Comparison of ENCODE assay signal across 30 cellular contexts in the genomic region with DNA sequence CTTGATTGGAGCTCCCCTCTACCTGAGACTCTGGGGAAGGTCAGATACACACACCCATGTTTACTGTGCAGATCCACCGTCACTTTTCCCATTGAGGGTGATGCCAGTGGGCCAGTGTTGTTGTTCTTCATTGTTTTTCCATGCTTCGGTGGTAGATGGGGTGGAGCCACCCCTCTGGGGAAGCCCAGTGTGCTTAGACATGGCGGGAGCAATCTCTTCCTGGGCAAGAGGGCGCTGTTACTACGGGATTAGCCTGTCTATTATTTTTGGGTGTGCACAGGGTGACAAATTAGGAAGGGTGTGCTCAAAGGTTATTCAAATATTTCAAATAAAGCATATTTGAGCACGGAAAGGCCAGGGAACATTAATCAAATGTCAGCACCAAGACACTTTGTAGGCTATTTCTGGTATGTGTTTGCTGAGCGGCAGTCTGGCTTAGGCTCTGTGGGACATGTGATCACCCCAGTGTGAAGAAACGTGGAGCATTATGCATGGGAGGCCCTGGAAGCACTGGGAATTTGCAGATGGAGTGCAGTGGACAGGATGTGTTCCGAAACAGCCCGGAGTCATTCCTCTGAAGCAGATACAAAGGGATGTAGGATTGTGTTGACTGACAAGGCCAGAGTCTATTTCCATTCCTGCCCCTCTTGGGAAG. TPM values are rescaled to one million over a fixed set of nuclear protein-coding genes. Genes with fewer than 3 reads are reported as not detected.
DNase-seq lines count a peak whose midpoint lies in the region; ATAC-seq and TF ChIP-seq lines count a peak whose summit lies in the region.
"Had no signal": no experiment of that assay in that cellular context is flagged by ENCODE, and none has a peak within 500 bp of the region (broad histone marks: within the 10 kb centered on the region; RNA-seq: fewer than 3 reads in every experiment).

No MANE protein-coding gene starts in this region.

- ATAC-seq in Right ventricle myocardium inferior (peak; percentile 87), heart left ventricle (peak; percentile 79 to 93 (median 90)), upper lobe of right lung (peak; percentile 53), HG02852 (IDR thresholded peaks at IDR 0.05; ENCODE audit: unreplicated experiment) (no peak), HG03039 (IDR thresholded peaks at IDR 0.05; ENCODE audit: unreplicated experiment) (no peak)
- ATAC-seq: HCT116, K562 had no signal

- peaks cover 33% of the 10 kb centered on the region for H3K4me1 Mint-ChIP-seq in mesothelial cell of epicardium
- H3K4me1 Mint-ChIP-seq: CD14-positive monocyte; CD8-positive, alpha-beta memory T cell had no signal

- H3K36me3 Mint-ChIP-seq in mesothelial cell of epicardium, result peaks cover 40% of the 10 kb centered on the region
- H3K36me3 Mint-ChIP-seq: CD14-positive monocyte had no signal

- TF ChIP-seq CTCF in heart left ventricle (IDR thresholded peaks at IDR 0.05) (no peak), mesothelial cell of epicardium (IDR thresholded peaks at IDR 0.05; ENCODE audit: unreplicated experiment) (no peak), upper lobe of right lung (IDR thresholded peaks at IDR 0.05) (no peak)

- H3K27me3 ChIP-seq in heart left ventricle (no peaks in the 10 kb centered on the region), upper lobe of right lung (no peaks in the 10 kb centered on the region)
- H3K27me3 ChIP-seq: BE2C had no signal

- H3K9me3 ChIP-seq in heart left ventricle, result peaks cover 0 to 14% (median 0%) of the 10 kb centered on the region in 12 donors
- no peaks in the 10 kb centered on the region for H3K9me3 ChIP-seq in upper lobe of right lung
- H3K9me3 ChIP-seq: BE2C had no signal

- no peaks in the 10 kb centered on the region for H3K36me3 ChIP-seq in heart left ventricle
- H3K36me3 ChIP-seq in upper lobe of right lung, result no peaks in the 10 kb centered on the region
- H3K36me3 ChIP-seq: BE2C had no signal

- H3K27ac ChIP-seq in heart left ventricle (peak overlapping the region in 1 of 12 donors; percentile 24), upper lobe of right lung (no peak overlapping the region)
- H3K27ac ChIP-seq: RWPE1, SK-N-MC had no signal

- peaks cover 0 to 13% (median 0%) of the 10 kb centered on the region in 12 donors for H3K4me1 ChIP-seq in heart left ventricle
- H3K4me1 ChIP-seq in upper lobe of right lung, result no peaks in the 10 kb centered on the region
- H3K4me1 ChIP-seq: BE2C had no signal

- H3K27me3 Mint-ChIP-seq in mesothelial cell of epicardium (ENCODE audit: low read depth), result no peaks in the 10 kb centered on the region

- no peak for TF ChIP-seq POLR2A in heart left ventricle (IDR thresholded peaks at IDR 0.05)

- H3K9me3 Mint-ChIP-seq in mesothelial cell of epicardium, result peaks cover 24% of the 10 kb centered on the region

- intact Hi-C loops in Right ventricle myocardium inferior (cut with DNase I), result no loop called here
- intact Hi-C loops in cardiac septum (cut with DNase I), result no loop called here
- intact Hi-C loops in heart left ventricle (cut with DNase I), result loop anchor here in 1 of 10 donors (10.0 kb wide), 2 partner anchors 88 to 288 kb away; no protein-coding TSS in a partner anchor
- intact Hi-C loops in upper lobe of right lung (cut with DNase I), result no loop called here

- H3K27ac Mint-ChIP-seq in mesothelial cell of epicardium, result peak overlapping the region; percentile 23
- H3K27ac Mint-ChIP-seq: CD8-positive, alpha-beta memory T cell had no signal

- no peak for DNase-seq in Right ventricle myocardium inferior (ENCODE audit: missing footprints)
- no peak for DNase-seq in cardiac septum (ENCODE audit: low spot score)
- DNase-seq in heart left ventricle, result peak in 1 of 5 donors; percentile 50
- DNase-seq in mesothelial cell of epicardium (ENCODE audit: low spot score in 2 of 2, unreplicated experiment in 2 of 2), result no peak
- no peak for DNase-seq in upper lobe of right lung
- no peak for DNase-seq in retina
- DNase-seq: 8988T; ACHN; BE2C; CD8-positive, alpha-beta memory T cell; DMS 273 treated with DMSO at 0.1 percent for 48 hours; DND-41; Kasumi-1; NCI-H1092 treated with DMSO at 0.1 percent for 48 hours; NCI-H1436 treated with DMSO at 0.1 percent for 48 hours; NCI-H187 treated with DMSO at 0.1 percent for 48 hours; NCI-H524; NCI-H82; NK-92 treated with Interleukin-12 subunit alpha and Interleukin-12 subunit beta, amount 100 ng/mL, for 24 hours; SIG-M5 had no signal

- H3K4me3 Mint-ChIP-seq in mesothelial cell of epicardium, result no peak overlapping the region
- H3K4me3 Mint-ChIP-seq: CD14-positive monocyte; CD8-positive, alpha-beta memory T cell had no signal

- 58 to 65% (median 61%) methylated on average over 10 of the region's 10 CpGs for WGBS in heart left ventricle, 4 donors

- H3K4me3 ChIP-seq in heart left ventricle, result no peak overlapping the region
- H3K4me3 ChIP-seq in upper lobe of right lung, result no peak overlapping the region
- H3K4me3 ChIP-seq: K562, SK-N-MC had no signal

RNA-seq across cellular contexts. Expression of a gene that starts 34.8 kb away (rescaled TPM):
- total RNA-seq in Right ventricle myocardium inferior, result not detected
- total RNA-seq in cardiac septum, result not detected
- not detected for total RNA-seq in heart left ventricle
- not detected for polyA plus RNA-seq in heart left ventricle
- not detected in 3 replicates for total RNA-seq in mesothelial cell of epicardium
- total RNA-seq in upper lobe of right lung, result not detected
- total RNA-seq: CD8-positive, alpha-beta memory T cell; H1; HT1080; K562; M059J had no signal
- polyA plus RNA-seq: CD14-positive monocyte; CD8-positive, alpha-beta memory T cell; H1; K562 had no signal

Comparison
In these comparisons a context has a peak if more than half of its experiments do, and no peak if none do; other contexts are left out.
1. ATAC-seq: peak in Right ventricle myocardium inferior (single experiment), heart left ventricle (4 of 4) and upper lobe of right lung (single experiment); none in HG02852 (single experiment) and HG03039 (single experiment).